Comparison of ENCODE assay signal across 8 cellular contexts in the genomic region with DNA sequence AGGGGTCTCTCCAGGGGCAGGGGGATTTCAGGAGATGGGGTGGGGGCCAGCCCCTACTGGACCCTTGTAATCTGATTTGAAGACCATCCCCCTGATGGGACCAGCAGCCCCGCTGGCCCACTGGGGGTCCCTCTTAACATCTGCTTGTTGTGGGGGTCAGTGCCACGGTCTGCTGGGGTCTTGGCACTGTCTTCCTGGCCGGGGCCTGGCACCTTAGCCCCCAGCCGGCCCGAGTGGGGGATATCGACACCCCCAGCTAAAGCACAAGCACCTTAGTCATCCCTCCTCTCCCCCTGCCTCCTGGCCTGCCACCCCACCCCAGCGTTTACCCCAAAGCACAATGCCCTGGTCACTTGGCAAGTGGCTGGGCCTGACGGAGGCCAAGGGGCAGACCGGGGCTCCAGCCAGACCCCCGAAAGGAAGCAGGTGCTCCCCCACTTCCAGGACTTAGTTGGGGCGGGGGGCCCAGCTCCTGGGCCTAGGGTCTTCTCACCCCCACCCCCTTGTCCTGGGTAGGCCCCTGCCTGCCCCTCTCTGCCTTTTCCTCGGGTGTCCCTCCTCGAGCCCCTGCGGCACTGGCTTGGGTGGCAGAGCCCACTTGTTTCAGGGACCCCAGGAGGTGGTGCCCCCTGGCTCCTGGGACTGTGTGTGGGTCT. TPM values are rescaled to one million over a fixed set of nuclear protein-coding genes. Genes with fewer than 3 reads are reported as not detected.
DNase-seq lines count a peak whose midpoint lies in the region; ATAC-seq, FAIRE-seq and TF ChIP-seq lines count a peak whose summit lies in the region.

No MANE protein-coding gene starts in this region.

- H3K4me3 ChIP-seq in HUES48 (ENCODE audit: low read depth, low read length) = no peak overlapping the region
- peak overlapping the region in 1 of 2 donors; percentile 96 for H3K4me3 ChIP-seq in kidney (ENCODE audit: low read length in 2 of 2)

- ATAC-seq in activated T-cell treated with anti-CD3 and anti-CD28 coated beads, Interleukin-2, amount 50 U/mL, for 72 hours (replicated peaks in 1 of 2) = no peak
- ATAC-seq in GM21447 (IDR thresholded peaks at IDR 0.05; ENCODE audit: unreplicated experiment) = no peak
- ATAC-seq in HG03521 (IDR thresholded peaks at IDR 0.05; ENCODE audit: unreplicated experiment) = no peak

- peak overlapping the region; percentile 96 for H3K27ac ChIP-seq in HUES48 (ENCODE audit: low read depth, low read length)
- H3K27ac ChIP-seq in kidney (ENCODE audit: low read depth in 2 of 2, low read length in 2 of 2) = peak overlapping the region; percentile 99 to 100

- H3K27ac Mint-ChIP-seq in activated T-cell treated with anti-CD3 and anti-CD28 coated beads, Interleukin-2, amount 50 U/mL, for 72 hours = peak overlapping the region; percentile 64
- peak overlapping the region; percentile 100 for H3K27ac Mint-ChIP-seq in stimulated activated naive CD8-positive, alpha-beta T cell treated with anti-CD3 and anti-CD28 coated beads, Interleukin-15, Interleukin-2, amounts not matched to agents 100 ng/mL and 50 ng/mL, for 24 hours

- H3K27me3 Mint-ChIP-seq in activated T-cell treated with anti-CD3 and anti-CD28 coated beads, Interleukin-2, amount 50 U/mL, for 72 hours (ENCODE audit: low read depth) = no peaks in the 10 kb centered on the region
- H3K27me3 Mint-ChIP-seq in stimulated activated naive CD8-positive, alpha-beta T cell treated with anti-CD3 and anti-CD28 coated beads, Interleukin-15, Interleukin-2, amounts not matched to agents 100 ng/mL and 50 ng/mL, for 24 hours = no peaks in the 10 kb centered on the region

- H3K9ac ChIP-seq in HUES48 (ENCODE audit: low read depth, low read length) = no peak overlapping the region
- H3K9ac ChIP-seq in kidney (ENCODE audit: low read length in 2 of 2) = peak overlapping the region in 1 of 2 donors; percentile 97

- peaks cover 0 to 3% of the 10 kb centered on the region in 2 donors for H3K9me3 Mint-ChIP-seq in activated T-cell treated with anti-CD3 and anti-CD28 coated beads, Interleukin-2, amount 50 U/mL, for 72 hours
- no peaks in the 10 kb centered on the region for H3K9me3 Mint-ChIP-seq in stimulated activated naive CD8-positive, alpha-beta T cell treated with anti-CD3 and anti-CD28 coated beads, Interleukin-15, Interleukin-2, amounts not matched to agents 100 ng/mL and 50 ng/mL, for 24 hours

- peaks cover 8 to 19% of the 10 kb centered on the region in 2 donors for H3K36me3 Mint-ChIP-seq in activated T-cell treated with anti-CD3 and anti-CD28 coated beads, Interleukin-2, amount 50 U/mL, for 72 hours (ENCODE audit: insufficient read depth in 2 of 2)
- peaks cover 31% of the 10 kb centered on the region for H3K36me3 Mint-ChIP-seq in stimulated activated naive CD8-positive, alpha-beta T cell treated with anti-CD3 and anti-CD28 coated beads, Interleukin-15, Interleukin-2, amounts not matched to agents 100 ng/mL and 50 ng/mL, for 24 hours (ENCODE audit: low read depth)

- peak overlapping the region; percentile 22 to 90 for H3K4me3 Mint-ChIP-seq in activated T-cell treated with anti-CD3 and anti-CD28 coated beads, Interleukin-2, amount 50 U/mL, for 72 hours
- H3K4me3 Mint-ChIP-seq in stimulated activated naive CD8-positive, alpha-beta T cell treated with anti-CD3 and anti-CD28 coated beads, Interleukin-15, Interleukin-2, amounts not matched to agents 100 ng/mL and 50 ng/mL, for 24 hours = peak overlapping the region; percentile 30

- no peak for TF ChIP-seq CTCF in kidney (IDR thresholded peaks at IDR 0.05; ENCODE audit: borderline replicate concordance, extremely low read depth, insufficient read depth)

- FAIRE-seq in kidney (lab: Jason Lieb, UNC) = no peak

- H3K27me3 ChIP-seq in HUES48 (ENCODE audit: control insufficient read depth, insufficient read depth, low read length) = no peaks in the 10 kb centered on the region

- H3K4me1 ChIP-seq in HUES48 (ENCODE audit: control insufficient read depth, insufficient read depth, low read length) (no peaks in the 10 kb centered on the region), kidney (ENCODE audit: control insufficient read depth in 1 of 2, insufficient read depth in 1 of 2, low read depth in 1 of 2, low read length in 2 of 2) (peaks cover 13 to 15% of the 10 kb centered on the region in 2 donors)

- H3K9me3 ChIP-seq in HUES48 (ENCODE audit: control insufficient read depth, insufficient read depth, low read length) (no peaks in the 10 kb centered on the region), kidney (ENCODE audit: control insufficient read depth in 1 of 2, low read length in 2 of 2) (no peaks in the 10 kb centered on the region)

- H3K4me1 Mint-ChIP-seq in activated T-cell treated with anti-CD3 and anti-CD28 coated beads, Interleukin-2, amount 50 U/mL, for 72 hours (ENCODE audit: low read depth) = peaks cover 46% of the 10 kb centered on the region
- H3K4me1 Mint-ChIP-seq in stimulated activated naive CD8-positive, alpha-beta T cell treated with anti-CD3 and anti-CD28 coated beads, Interleukin-15, Interleukin-2, amounts not matched to agents 100 ng/mL and 50 ng/mL, for 24 hours (ENCODE audit: low read depth) = peaks cover 52% of the 10 kb centered on the region

- H3K36me3 ChIP-seq in HUES48 (ENCODE audit: control insufficient read depth, insufficient read depth, low read length) (peaks cover 13% of the 10 kb centered on the region), kidney (ENCODE audit: control insufficient read depth in 1 of 2, insufficient read depth in 2 of 2, low read length in 2 of 2) (peaks cover 0 to under 1% of the 10 kb centered on the region in 2 donors)

- no peak for DNase-seq in activated T-cell treated with anti-CD3 and anti-CD28 coated beads, Interleukin-2, amount 50 U/mL, for 72 hours
- DNase-seq in kidney (peak; percentile 79), HuH-7 (ENCODE audit: low spot score) (no peak), COLO829 (ENCODE audit: low spot score) (no peak)

- intact Hi-C loops in kidney (cut with DNase I) = no loop called here

RNA-seq across cellular contexts. Expression of a gene that starts 1.4 kb away (rescaled TPM):
- total RNA-seq in activated T-cell treated with anti-CD3 and anti-CD28 coated beads, Interleukin-2, amount 50 U/mL, for 72 hours = 10 to 100 TPM; 31.2 to 40.3 TPM
- 46.3 TPM for total RNA-seq in kidney
- polyA plus RNA-seq in kidney (ENCODE audit: insufficient read depth, low read depth, low replicate concordance) = 12.2 TPM

RNA-seq across cellular contexts. Expression of a gene that starts 24.1 kb away (rescaled TPM):
- 100 to 1,000 TPM in 1 of 2 donors, 10 to 100 TPM in 1; 76.5 to 112 TPM for total RNA-seq in activated T-cell treated with anti-CD3 and anti-CD28 coated beads, Interleukin-2, amount 50 U/mL, for 72 hours
- 65.2 TPM for total RNA-seq in kidney
- polyA plus RNA-seq in kidney (ENCODE audit: insufficient read depth, low read depth, low replicate concordance) = 100 TPM

RNA-seq across cellular contexts. Expression of a gene that starts 24.4 kb away (rescaled TPM):
- total RNA-seq in activated T-cell treated with anti-CD3 and anti-CD28 coated beads, Interleukin-2, amount 50 U/mL, for 72 hours = 10 to 100 TPM; 52.5 to 60.3 TPM
- 134 TPM for total RNA-seq in kidney
- 268 TPM for polyA plus RNA-seq in kidney (ENCODE audit: insufficient read depth, low read depth, low replicate concordance)

RNA-seq across cellular contexts. Expression of a gene that starts 49.0 kb away (rescaled TPM):
- not detected for total RNA-seq in activated T-cell treated with anti-CD3 and anti-CD28 coated beads, Interleukin-2, amount 50 U/mL, for 72 hours
- total RNA-seq in kidney = not detected
- not detected for polyA plus RNA-seq in kidney (ENCODE audit: insufficient read depth, low read depth, low replicate concordance)
